Comparison of ENCODE assay signal across 8 cellular contexts in genomic region chr7:120858299-120858636, GRCh38. TPM values are rescaled to one million over a fixed set of nuclear protein-coding genes. Genes with fewer than 3 reads are reported as not detected.
DNase-seq lines count a peak whose midpoint lies in the region; ATAC-seq, FAIRE-seq and TF ChIP-seq lines count a peak whose summit lies in the region.

No MANE protein-coding gene starts in this region.

- WGBS in H1 (ENCODE audit: extremely low coverage in 1 of 2, insufficient coverage in 1 of 2, insufficient read length in 1 of 2, insufficient replicate concordance in 2 of 2, low coverage in 1 of 2, low lambda C conversion rate in 2 of 2, missing lambda C conversion rate in 1 of 2), 2 experiments: 24% methylated on average over 4 of the region's 4 CpGs; no CpG with 5 or more reads in 1 of the 2 experiments

- H4K20me1 ChIP-seq in BLaER1 treated with 17β-estradiol and CSF1 and Interleukin-3, amounts not matched to agents 10 nM and 100 nM: no peaks in the 10 kb centered on the region
- H4K20me1 ChIP-seq in H1 (replicated peaks in 1 of 2; ENCODE audit: control insufficient read depth in 1 of 2, insufficient read depth in 2 of 2, low read length in 2 of 2) (no peaks in the 10 kb centered on the region), neural cell (ENCODE audit: insufficient read depth) (no peaks in the 10 kb centered on the region)

- H2AK5ac ChIP-seq in H1 (ENCODE audit: low read depth, low read length): no peak overlapping the region

- TF ChIP-seq EP300 in H1 (IDR thresholded peaks at IDR 0.05; ENCODE audit: borderline replicate concordance in 1 of 2, low read depth in 2 of 2, low read length in 2 of 2) (no peak), neural cell (conservative IDR thresholded peaks at IDR 0.05; ENCODE audit: poor library complexity, severe bottlenecking) (no peak)

- H3K4me1 ChIP-seq in BLaER1 treated with 17β-estradiol and CSF1 and Interleukin-3, amounts not matched to agents 10 nM and 100 nM: peaks cover 0 to 14% (median 7%) of the 10 kb centered on the region in 10 experiments; a peak in 11 of 20 replicates
- peaks cover 0 to 5% (median 0%) of the 10 kb centered on the region in 4 experiments; a peak in 2 of 7 replicates for H3K4me1 ChIP-seq in H1 (replicated peaks in 1 of 4; ENCODE audit: control insufficient read depth in 3 of 4, insufficient read depth in 4 of 4, low read length in 3 of 4)

- H3K27me3 ChIP-seq in BLaER1 treated with 17β-estradiol and CSF1 and Interleukin-3, amounts not matched to agents 10 nM and 100 nM: peaks cover 0 to 12% (median 0%) of the 10 kb centered on the region in 11 experiments; a peak in 7 of 22 replicates
- H3K27me3 ChIP-seq in H1 (replicated peaks in 1 of 4; ENCODE audit: control insufficient read depth in 3 of 4, extremely low read depth in 1 of 4, insufficient read depth in 3 of 4, low read length in 3 of 4) (no peaks in the 10 kb centered on the region), neural cell (ENCODE audit: insufficient read depth, low read depth, low read length) (peaks cover 6% of the 10 kb centered on the region)

- FAIRE-seq in H1 (lab: Jason Lieb, UNC): no peak

- H2BK15ac ChIP-seq in H1 (ENCODE audit: low read length): no peak overlapping the region

- no peak overlapping the region for H2BK20ac ChIP-seq in H1 (ENCODE audit: low read length)

- no peak overlapping the region for H3K56ac ChIP-seq in H1 (replicated peaks; ENCODE audit: insufficient read length, low read depth, low read length)

- POLR2A ChIA-PET in H1 (lab: Charles Lee; ENCODE audit: partially characterized antibody): interaction anchor here (0.7 to 1.6 kb wide), 3 partner anchors 16 to 92 kb away, joined by 3 to 7 read pairs (median 7); partner anchors contain the start of gene ING3

- H2AFZ ChIP-seq in H1 (ENCODE audit: low read length) (peak overlapping the region; percentile 98), neural cell (ENCODE audit: low read depth, low read length) (peak overlapping the region; percentile 84)

- no peak overlapping the region for H3K4ac ChIP-seq in H1 (replicated peaks; ENCODE audit: insufficient read length, low read depth, low read length)

- H3K79me2 ChIP-seq in H1 (ENCODE audit: control insufficient read depth in 1 of 2, insufficient read depth in 2 of 2, low read length in 2 of 2): no peaks in the 10 kb centered on the region
- H3K79me2 ChIP-seq in neural cell (replicated peaks; ENCODE audit: insufficient read depth, low read length): peaks cover 9% of the 10 kb centered on the region

- H3K23me2 ChIP-seq in H1 (ENCODE audit: low read depth, low read length): peaks cover 11% of the 10 kb centered on the region

- H3K18ac ChIP-seq in H1 (ENCODE audit: extremely low read depth, low read length): peak overlapping the region; percentile 63; the same call in 1 of the 2 replicates

- peak overlapping the region; percentile 66 to 89 (median 79) for H3K4me3 ChIP-seq in BLaER1 treated with 17β-estradiol and CSF1 and Interleukin-3, amounts not matched to agents 10 nM and 100 nM
- H3K4me3 ChIP-seq in H1 (ENCODE audit: extremely low read depth in 1 of 4, insufficient read depth in 2 of 4, low read depth in 3 of 4, low read length in 4 of 4) (peak overlapping the region; percentile 58 to 78 (median 64)), neural cell (ENCODE audit: low read length) (peak overlapping the region; percentile 89)

- H3K79me1 ChIP-seq in H1 (ENCODE audit: low read depth, low read length): no peaks in the 10 kb centered on the region

- H3K27ac ChIP-seq in BLaER1 treated with 17β-estradiol and CSF1 and Interleukin-3, amounts not matched to agents 10 nM and 100 nM: no peak overlapping the region
- H3K27ac ChIP-seq in H1 (ENCODE audit: low read depth, low read length): peak overlapping the region; percentile 23; the same call in 1 of the 2 replicates
- no peak overlapping the region for H3K27ac ChIP-seq in neural cell (ENCODE audit: low read length)

- DNase-seq in LoVo (ENCODE audit: low spot score): peak; percentile 83
- DNase-seq in H1 (ENCODE audit: low read depth in 1 of 2, low spot score in 2 of 2): no peak
- no peak for DNase-seq in AG08396 (ENCODE audit: low spot score)
- DNase-seq in NK-92 treated with Interleukin-12 subunit alpha and Interleukin-12 subunit beta, amount 100 ng/mL, for 24 hours (lab: John Stamatoyannopoulos, UW): no peak
- no peak for DNase-seq in activated CD8-positive, alpha-beta memory T cell treated with anti-CD3 and anti-CD28 coated beads, Interleukin-2, amount 50 U/mL, for 48 hours

- no peak overlapping the region for H4K91ac ChIP-seq in H1 (replicated peaks; ENCODE audit: insufficient read length, low read length)

- H3K9me3 ChIP-seq in BLaER1 treated with 17β-estradiol and CSF1 and Interleukin-3, amounts not matched to agents 10 nM and 100 nM (replicated peaks in 1 of 11): no peaks in the 10 kb centered on the region
- H3K9me3 ChIP-seq in H1 (ENCODE audit: insufficient read depth in 2 of 2, low read depth in 1 of 2, low read length in 1 of 2): no peaks in the 10 kb centered on the region
- no peaks in the 10 kb centered on the region for H3K9me3 ChIP-seq in neural cell (ENCODE audit: low read length)

- no peak overlapping the region for H4K8ac ChIP-seq in H1 (ENCODE audit: extremely low read depth, insufficient read depth, low read length)

- H3K23ac ChIP-seq in H1 (ENCODE audit: insufficient read length): no peak overlapping the region

- ATAC-seq in GM18505 (IDR thresholded peaks at IDR 0.05; ENCODE audit: unreplicated experiment): no peak

- H3K9ac ChIP-seq in BLaER1 treated with 17β-estradiol and CSF1 and Interleukin-3, amounts not matched to agents 10 nM and 100 nM: peak overlapping the region; percentile 73 to 86 (median 80); a peak in 18 of 22 replicates
- H3K9ac ChIP-seq in H1 (replicated peaks in 1 of 4; ENCODE audit: extremely low read depth in 1 of 4, low read depth in 3 of 4, low read length in 3 of 4) (peak overlapping the region in 3 of 4 experiments; percentile 46 to 84 (median 78); a peak in 5 of 7 replicates), neural cell (ENCODE audit: low read length) (peak overlapping the region; percentile 56)

- H3K4me2 ChIP-seq in BLaER1 treated with 17β-estradiol and CSF1 and Interleukin-3, amounts not matched to agents 10 nM and 100 nM: peak overlapping the region; percentile 83 to 98 (median 93)
- H3K4me2 ChIP-seq in H1 (ENCODE audit: insufficient read depth in 1 of 2, low read depth in 2 of 2, low read length in 2 of 2) (peak overlapping the region; percentile 73 to 92), neural cell (ENCODE audit: low read length) (peak overlapping the region; percentile 64)

- TF ChIP-seq POLR2A in H1 (IDR thresholded peaks at IDR 0.05; ENCODE audit: control extremely low read depth in 1 of 2, low read depth in 2 of 2, low read length in 2 of 2): no peak
- no peak for TF ChIP-seq POLR2A in GM18505 (IDR thresholded peaks at IDR 0.05; ENCODE audit: borderline replicate concordance, extremely low read depth, insufficient read depth, insufficient read length)

- no peak overlapping the region for H3K14ac ChIP-seq in H1 (ENCODE audit: insufficient read length)

- CTCF ChIA-PET in H1 (lab: Charles Lee; ENCODE audit: partially characterized antibody): interaction anchor here (0.6 to 2.4 kb wide), 6 partner anchors 10 to 66 kb away, joined by 3 to 13 read pairs (median 5); no protein-coding TSS in a partner anchor

- no peak overlapping the region for H2BK120ac ChIP-seq in H1 (replicated peaks; ENCODE audit: low read depth, low read length)

- H2BK5ac ChIP-seq in H1 (ENCODE audit: low read depth, low read length): peak overlapping the region; percentile 75

- no peak overlapping the region for H4K5ac ChIP-seq in H1 (ENCODE audit: insufficient read length, low read depth, low read length)

- TF ChIP-seq CTCF in H1 (IDR thresholded peaks at IDR 0.05; ENCODE audit: control extremely low read depth in 1 of 3, insufficient read depth in 1 of 3, low read depth in 1 of 3, low read length in 3 of 3): no peak
- no peak for TF ChIP-seq CTCF in neural cell (IDR thresholded peaks at IDR 0.05; ENCODE audit: poor library complexity, severe bottlenecking)

- no peak overlapping the region for H2BK12ac ChIP-seq in H1 (ENCODE audit: low read depth, low read length)

- TF ChIP-seq RAD21 in H1 (IDR thresholded peaks at IDR 0.05 in 1 of 2, conservative IDR thresholded peaks at IDR 0.05 in 1 of 2; ENCODE audit: low read depth in 2 of 2, low read length in 2 of 2) (no peak), neural cell (conservative IDR thresholded peaks at IDR 0.05) (no peak)

- no peaks in the 10 kb centered on the region for H3K9me2 ChIP-seq in neural cell (ENCODE audit: insufficient read depth, low read length)

- no peaks in the 10 kb centered on the region for H3K36me3 ChIP-seq in BLaER1 treated with 17β-estradiol and CSF1 and Interleukin-3, amounts not matched to agents 10 nM and 100 nM
- no peaks in the 10 kb centered on the region for H3K36me3 ChIP-seq in H1 (ENCODE audit: control insufficient read depth in 2 of 4, insufficient read depth in 4 of 4, low read length in 3 of 4)
- H3K36me3 ChIP-seq in neural cell (ENCODE audit: insufficient read depth, low read length): no peaks in the 10 kb centered on the region

- no peaks in the 10 kb centered on the region for H3F3A ChIP-seq in neural cell (ENCODE audit: insufficient read depth, low read length, poor library complexity, severe bottlenecking)

TF ChIP-seq in H1, 55 proteins besides CTCF, POLR2A, EP300 and RAD21 (continues in another document):
- no peak for TF ChIP-seq EGR1 (IDR thresholded peaks at IDR 0.05; ENCODE audit: borderline replicate concordance, low read depth, low read length)
- no peak for TF ChIP-seq SRF (IDR thresholded peaks at IDR 0.05; ENCODE audit: low read depth, low read length)
- no peak for TF ChIP-seq HDAC2 (IDR thresholded peaks at IDR 0.05; ENCODE audit: borderline replicate concordance in 1 of 2, low read depth in 2 of 2, low read length in 2 of 2)
- no peak for TF ChIP-seq SP1 (IDR thresholded peaks at IDR 0.05; ENCODE audit: low read depth, low read length)

RNA-seq across cellular contexts. Expression of gene TSPAN12, which starts 0.3 kb away (rescaled TPM):
- 15.9 and 17.9 TPM in 2 replicates for total RNA-seq in H1 (2021; fragmentation: NEBNext Ultra II Directional; extraction: Animal tissue kit (Norgen Biotek cat#: 25700))
- polyA plus RNA-seq in H1 (2011; rRNA removed): 2.9 and 6.1 TPM in 2 replicates
- polyA plus RNA-seq in H1 (2011; cell fraction: cytosol; rRNA removed): 9.6 TPM
- polyA plus RNA-seq in H1 (2011; cell fraction: nucleus; rRNA removed): 5.0 TPM
- polyA plus RNA-seq in H1 (2012, experiment 1 of 2): 12.5 to 14.8 TPM (median 13.7 TPM) in 4 replicates
- polyA plus RNA-seq in H1 (2012, experiment 2 of 2): 1.8 TPM
- 9.1 TPM for polyA plus RNA-seq in H1 (2013, experiment 1 of 2)
- polyA plus RNA-seq in H1 (2013, experiment 2 of 2): 11.6 TPM
- 20.1 and 30.1 TPM in 2 replicates for polyA minus RNA-seq in H1 (2011; rRNA and poly(A)+ RNA removed)
- polyA minus RNA-seq in H1 (2011; cell fraction: cytosol; rRNA and poly(A)+ RNA removed): 3.5 TPM
- 9.0 TPM for polyA minus RNA-seq in H1 (2011; cell fraction: nucleus; rRNA and poly(A)+ RNA removed)
- 2.2 and 3.5 TPM in 2 replicates for polyA plus RNA-seq in neural cell
- polyA minus RNA-seq in neural cell: 1.9 and 2.3 TPM in 2 replicates
